Comparison of ENCODE assay signal across 33 cellular contexts in the genomic region with DNA sequence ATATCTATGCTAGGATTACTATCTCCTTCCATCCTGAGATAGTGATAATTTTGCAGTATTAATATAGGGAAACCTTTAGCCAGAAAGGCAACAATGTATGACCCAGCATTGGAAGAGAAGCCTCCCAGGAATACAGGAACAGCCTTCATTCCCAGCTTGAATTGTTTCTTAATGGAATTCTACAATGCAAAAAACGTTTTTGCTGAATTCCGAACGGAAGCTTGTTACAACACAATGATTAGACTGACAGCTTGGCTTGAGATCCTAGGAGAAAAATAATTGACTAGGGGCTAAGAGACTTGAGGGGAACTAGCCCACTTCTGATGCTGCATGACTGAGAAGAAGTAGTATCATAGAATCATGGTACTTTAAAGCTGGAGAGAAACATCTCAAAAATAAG.
"Had no signal": no experiment of that assay in that cellular context is flagged by ENCODE, and none has a peak within 500 bp of the region (broad histone marks: within the 10 kb centered on the region; RNA-seq: fewer than 3 reads in every experiment).

No MANE protein-coding gene starts in this region.

- H3K4me1 ChIP-seq: adrenal gland, ascending aorta, body of pancreas, breast epithelium had no signal

- H3K36me3 ChIP-seq: adrenal gland, ascending aorta, brain microvascular endothelial cell, breast epithelium, cardiac muscle cell had no signal

- H3K27ac ChIP-seq: adrenal gland, ascending aorta, body of pancreas, brain microvascular endothelial cell, breast epithelium, cardiac muscle cell had no signal

- H3K4me3 ChIP-seq: adrenal gland, ascending aorta, body of pancreas, breast epithelium, cardiac muscle cell had no signal

- ATAC-seq: activated naive CD4-positive, alpha-beta T cell treated with anti-CD3 and anti-CD28 coated beads, Interleukin-2, amount 50 U/mL, for 72 hours; activated naive CD8-positive, alpha-beta T cell treated with anti-CD3 and anti-CD28 coated beads, Interleukin-2, amount 50 U/mL, for 24 hours; activated T-cell treated with anti-CD3 and anti-CD28 coated beads, Interleukin-2, amount 50 U/mL, for 4 hours; activated T-cell treated with anti-CD3 and anti-CD28 coated beads, Interleukin-2, amount 50 U/mL, for 72 hours; activated T-helper 17 cell treated with anti-CD3 and anti-CD28 coated beads, Interleukin-2, amount 50 U/mL, for 72 hours; body of pancreas had no signal

- DNase-seq: activated effector memory CD4-positive, alpha-beta T cell treated with anti-CD3 and anti-CD28 coated beads, Interleukin-2, amount 50 U/mL, for 16 hours; activated effector memory CD4-positive, alpha-beta T cell treated with Interleukin-2 at 50 U/mL for 16 hours; activated gamma-delta T cell; activated gamma-delta T cell treated with Interleukin-2 at 50 U/mL for 16 hours; activated naive CD4-positive, alpha-beta T cell; activated naive CD4-positive, alpha-beta T cell treated with anti-CD3 and anti-CD28 coated beads for 36 hours; activated naive CD4-positive, alpha-beta T cell treated with anti-CD3 and anti-CD28 coated beads, Interleukin-2, amount 10 ng/mL, durations not matched to agents 7 days and 5 days; activated naive CD4-positive, alpha-beta T cell treated with anti-CD3 and anti-CD28 coated beads, Interleukin-2, amount 50 U/mL, for 16 hours; activated naive CD4-positive, alpha-beta T cell treated with Interleukin-2 at 50 U/mL for 16 hours; activated naive CD8-positive, alpha-beta T cell treated with anti-CD3 and anti-CD28 coated beads for 36 hours; activated naive CD8-positive, alpha-beta T cell treated with anti-CD3 and anti-CD28 coated beads, Interleukin-2, amount 10 ng/mL, durations not matched to agents 7 days and 5 days; activated naive CD8-positive, alpha-beta T cell treated with anti-CD3 and anti-CD28 coated beads, Interleukin-2, amount 50 U/mL, for 24 hours; activated T-cell treated with anti-CD3 and anti-CD28 coated beads for 4 hours; activated T-cell treated with anti-CD3 and anti-CD28 coated beads, Interleukin-2, amount 50 U/mL, for 1 hour; activated T-cell treated with anti-CD3 and anti-CD28 coated beads, Interleukin-2, amount 50 U/mL, for 24 hours; activated T-cell treated with anti-CD3 and anti-CD28 coated beads, Interleukin-2, amount 50 U/mL, for 4 hours; activated T-cell treated with anti-CD3 and anti-CD28 coated beads, Interleukin-2, amount 50 U/mL, for 48 hours; activated T-cell treated with anti-CD3 and anti-CD28 coated beads, Interleukin-2, amount 50 U/mL, for 72 hours; adrenal gland; amniotic stem cell; amygdala; anterior cingulate cortex; aorta; body of pancreas; brain microvascular endothelial cell; caudate nucleus; central memory CD4-positive, alpha-beta T cell; cerebellar nuclear complex had no signal

- H3K27me3 ChIP-seq: adrenal gland, ascending aorta, body of pancreas, brain microvascular endothelial cell, breast epithelium, cardiac muscle cell had no signal

- H3K9me3 ChIP-seq: adrenal gland, ascending aorta, body of pancreas, breast epithelium had no signal
